In genomic region chr7:36171503-36171902, GRCh38 we compare ENCODE assay signal across 23 cellular contexts. TPM values are rescaled to one million over a fixed set of nuclear protein-coding genes. Genes with fewer than 3 reads are reported as not detected.
DNase-seq lines count a peak whose midpoint lies in the region; ATAC-seq, FAIRE-seq and TF ChIP-seq lines count a peak whose summit lies in the region.
"Had no signal": no experiment of that assay in that cellular context is flagged by ENCODE, and none has a peak within 500 bp of the region (broad histone marks: within the 10 kb centered on the region; RNA-seq: fewer than 3 reads in every experiment).

No MANE protein-coding gene starts in this region.

- peak overlapping the region; percentile 1 for H3K27ac Mint-ChIP-seq in activated T-cell treated with anti-CD3 and anti-CD28 coated beads, Interleukin-2, amount 50 U/mL, for 72 hours
- H3K27ac Mint-ChIP-seq: activated CD4-positive, alpha-beta T cell treated with anti-CD3 and anti-CD28 coated beads, Interleukin-2, amount 10 ng/mL, durations not matched to agents 7 days and 5 days; CD4-positive, CD25-positive, alpha-beta regulatory T cell; nephron had no signal

- no peaks in the 10 kb centered on the region for H3K27me3 Mint-ChIP-seq in activated T-cell treated with anti-CD3 and anti-CD28 coated beads, Interleukin-2, amount 50 U/mL, for 72 hours (ENCODE audit: low read depth)
- H3K27me3 Mint-ChIP-seq: activated CD4-positive, alpha-beta T cell treated with anti-CD3 and anti-CD28 coated beads, Interleukin-2, amount 10 ng/mL, durations not matched to agents 7 days and 5 days; CD4-positive, CD25-positive, alpha-beta regulatory T cell had no signal

- no peak overlapping the region for H3K4me3 Mint-ChIP-seq in activated T-cell treated with anti-CD3 and anti-CD28 coated beads, Interleukin-2, amount 50 U/mL, for 72 hours
- H3K4me3 Mint-ChIP-seq: activated CD4-positive, alpha-beta T cell treated with anti-CD3 and anti-CD28 coated beads, Interleukin-2, amount 10 ng/mL, durations not matched to agents 7 days and 5 days; CD4-positive, CD25-positive, alpha-beta regulatory T cell; nephron had no signal

- no peaks in the 10 kb centered on the region for H3K36me3 Mint-ChIP-seq in activated T-cell treated with anti-CD3 and anti-CD28 coated beads, Interleukin-2, amount 50 U/mL, for 72 hours (ENCODE audit: insufficient read depth in 2 of 2)
- H3K36me3 Mint-ChIP-seq: CD4-positive, CD25-positive, alpha-beta regulatory T cell had no signal

- peaks cover 26 to 32% of the 10 kb centered on the region in 2 experiments for H3K4me1 ChIP-seq in neutrophil (ENCODE audit: control insufficient read depth in 1 of 2, insufficient read depth in 1 of 2, low read depth in 1 of 2, low read length in 1 of 2)

- peak; percentile 69 to 73 for ATAC-seq in activated T-cell treated with anti-CD3 and anti-CD28 coated beads, Interleukin-2, amount 50 U/mL, for 72 hours (replicated peaks in 1 of 2)
- ATAC-seq in HG03039 (IDR thresholded peaks at IDR 0.05; ENCODE audit: unreplicated experiment): peak; percentile 53
- ATAC-seq: gastroesophageal sphincter, psoas muscle had no signal

- peaks cover 0 to 1% of the 10 kb centered on the region in 2 donors for H3K9me3 Mint-ChIP-seq in activated T-cell treated with anti-CD3 and anti-CD28 coated beads, Interleukin-2, amount 50 U/mL, for 72 hours
- H3K9me3 Mint-ChIP-seq: activated CD4-positive, alpha-beta T cell treated with anti-CD3 and anti-CD28 coated beads, Interleukin-2, amount 10 ng/mL, durations not matched to agents 7 days and 5 days; CD4-positive, CD25-positive, alpha-beta regulatory T cell; nephron had no signal

- peaks cover 5% of the 10 kb centered on the region for H3K36me3 ChIP-seq in neutrophil
- H3K36me3 ChIP-seq: gastroesophageal sphincter, spleen had no signal

- no peak overlapping the region for H3K4me3 ChIP-seq in neutrophil (ENCODE audit: low read depth in 1 of 2, low read length in 1 of 2)
- H3K4me3 ChIP-seq: gastroesophageal sphincter, lung, psoas muscle, spleen had no signal

- H3K4me1 Mint-ChIP-seq in activated T-cell treated with anti-CD3 and anti-CD28 coated beads, Interleukin-2, amount 50 U/mL, for 72 hours (ENCODE audit: low read depth): peaks cover 19% of the 10 kb centered on the region

- H3K27ac ChIP-seq in neutrophil: peak overlapping the region; percentile 9
- H3K27ac ChIP-seq: gastroesophageal sphincter, psoas muscle, spleen had no signal

- DNase-seq in activated T-cell treated with anti-CD3 and anti-CD28 coated beads, Interleukin-2, amount 50 U/mL, for 72 hours: no peak
- no peak for DNase-seq in activated T-cell treated with anti-CD3 and anti-CD28 coated beads, Interleukin-2, amount 50 U/mL, for 1 hour
- DNase-seq in NOMO-1 treated with DMSO at 0.1 percent for 48 hours (lab: John Stamatoyannopoulos, UW; ENCODE audit: unreplicated experiment): peak; percentile 69
- DNase-seq in inferior parietal cortex (ENCODE audit: extremely low spot score): no peak
- DNase-seq in RCC 7860 (ENCODE audit: low spot score): no peak
- no peak for DNase-seq in GM20000 (ENCODE audit: low spot score)
- DNase-seq: activated CD4-positive, alpha-beta T cell treated with anti-CD3 and anti-CD28 coated beads, Interleukin-2, amount 10 ng/mL, durations not matched to agents 7 days and 5 days; activated T-cell treated with anti-CD3 and anti-CD28 coated beads, Interleukin-2, amount 50 U/mL, for 48 hours; CD4-positive, CD25-positive, alpha-beta regulatory T cell; IMR-90; NCI-H1092; psoas muscle; SHP77; spleen; stimulated activated naive CD4-positive, alpha-beta T cell treated with Interleukin-2 at 50 U/mL for 16 hours; T1000 had no signal

- H3K27me3 ChIP-seq in neutrophil: no peaks in the 10 kb centered on the region
- H3K27me3 ChIP-seq: gastroesophageal sphincter, spleen had no signal

- TF ChIP-seq CTCF in neutrophil (IDR thresholded peaks at IDR 0.05) (no peak), GM20000 (IDR thresholded peaks at IDR 0.05; ENCODE audit: extremely low read depth, missing control alignments) (no peak)

- no peaks in the 10 kb centered on the region for H3K9me3 ChIP-seq in neutrophil
- H3K9me3 ChIP-seq: gastroesophageal sphincter, psoas muscle, spleen had no signal

- FAIRE-seq in RCC 7860 (lab: Jason Lieb, UNC): no peak
- FAIRE-seq: A204.1, endothelial cell of umbilical vein had no signal

RNA-seq across cellular contexts. Expression of gene EEPD1, which starts 18.4 kb away (rescaled TPM):
- 1 to 10 TPM; 1.2 to 1.8 TPM for total RNA-seq in activated T-cell treated with anti-CD3 and anti-CD28 coated beads, Interleukin-2, amount 50 U/mL, for 72 hours
